ENCODE assay signal across 9 cellular contexts in the genomic region with DNA sequence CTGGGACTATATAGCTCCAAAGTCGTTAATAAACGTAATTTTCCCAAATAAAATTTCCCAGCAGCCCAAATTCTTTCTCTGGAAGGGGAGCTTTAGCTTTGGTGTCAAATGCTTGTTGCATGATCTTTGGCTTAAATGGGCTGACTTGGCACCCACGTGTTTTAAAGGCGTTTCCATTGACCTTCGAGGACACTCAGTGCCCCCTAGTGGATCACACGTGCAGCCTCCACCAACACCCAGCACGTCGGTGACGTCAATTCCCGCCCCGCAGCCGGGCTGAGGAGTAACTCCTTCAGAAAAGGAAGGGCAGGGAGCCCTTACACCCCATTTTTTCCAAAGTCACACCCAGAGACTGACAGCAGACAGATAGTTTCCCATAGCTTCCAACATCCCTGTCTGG.
A peak's percentile ranks its signal among the peaks of the same experiment; 100 is the strongest.
DNase-seq lines count a peak whose midpoint lies in the region; ATAC-seq, FAIRE-seq and TF ChIP-seq lines count a peak whose summit lies in the region.
"Had no signal": no experiment of that assay in that cellular context is flagged by ENCODE, and none has a peak within 500 bp of the region (broad histone marks: within the 10 kb centered on the region; RNA-seq: fewer than 3 reads in every experiment).

No MANE protein-coding gene starts in this region.

- no peak overlapping the region for H3K4me3 ChIP-seq in trophoblast cell (ENCODE audit: low read depth, low read length)

- no peak overlapping the region for H4K8ac ChIP-seq in trophoblast cell (ENCODE audit: low read depth, low read length)

- H3K4me3 Mint-ChIP-seq in activated naive CD4-positive, alpha-beta T cell treated with anti-CD3 and anti-CD28 coated beads, Interleukin-2, amount 10 ng/mL, durations not matched to agents 7 days and 5 days = no peak overlapping the region
- H3K4me3 Mint-ChIP-seq: T-helper 1 cell treated with Interleukin-12 subunit alpha and Interleukin-12 subunit beta and Interleukin-4 antibody, amounts not matched to agents 30 μg/mL and 1 μg/mL, for 36 hours had no signal

- H3K79me1 ChIP-seq in trophoblast cell (ENCODE audit: low read length) = no peaks in the 10 kb centered on the region

- H2BK120ac ChIP-seq in trophoblast cell (ENCODE audit: insufficient read depth, low read length, poor library complexity) = no peak overlapping the region

- no peaks in the 10 kb centered on the region for H3K36me3 Mint-ChIP-seq in activated naive CD4-positive, alpha-beta T cell treated with anti-CD3 and anti-CD28 coated beads, Interleukin-2, amount 10 ng/mL, durations not matched to agents 7 days and 5 days

- H3K27ac ChIP-seq in trophoblast cell (ENCODE audit: low read depth, low read length) = no peak overlapping the region

- no peak overlapping the region for H3K18ac ChIP-seq in trophoblast cell (ENCODE audit: low read length)

- H3K27me3 Mint-ChIP-seq in activated naive CD4-positive, alpha-beta T cell treated with anti-CD3 and anti-CD28 coated beads, Interleukin-2, amount 10 ng/mL, durations not matched to agents 7 days and 5 days = no peaks in the 10 kb centered on the region

- H3K23ac ChIP-seq in trophoblast cell (ENCODE audit: low read length) = no peak overlapping the region

- H2AK5ac ChIP-seq in trophoblast cell (ENCODE audit: low read length) = no peak overlapping the region

- FAIRE-seq in GM12892 (lab: Jason Lieb, UNC) = peak; percentile 66

- H3K4me2 ChIP-seq in trophoblast cell (ENCODE audit: low read length) = no peak overlapping the region

- H3K36me3 ChIP-seq in trophoblast cell (ENCODE audit: control insufficient read depth in 1 of 2, insufficient read depth in 2 of 2, low read length in 2 of 2) = no peaks in the 10 kb centered on the region

- WGBS in trophoblast cell (ENCODE audit: extremely low coverage, insufficient coverage, insufficient read length) = no CpG with 5 or more reads among the region's 12 CpGs

- no peak overlapping the region for H4K91ac ChIP-seq in trophoblast cell (ENCODE audit: low read depth, low read length)

- no peaks in the 10 kb centered on the region for H3K4me1 ChIP-seq in trophoblast cell (ENCODE audit: control insufficient read depth in 1 of 2, insufficient read depth in 2 of 2, low read length in 2 of 2)

- CTCF ChIA-PET in activated naive CD4-positive, alpha-beta T cell treated with anti-CD3 and anti-CD28 coated beads, Interleukin-2, amount 10 ng/mL, durations not matched to agents 7 days and 5 days (lab: Charles Lee) = interaction anchor here (0.7 to 1.2 kb wide), 3 partner anchors 14 to 589 kb away, joined by 3 read pairs; no protein-coding TSS in a partner anchor

- H3K27ac Mint-ChIP-seq in activated naive CD4-positive, alpha-beta T cell treated with anti-CD3 and anti-CD28 coated beads, Interleukin-2, amount 10 ng/mL, durations not matched to agents 7 days and 5 days = no peak overlapping the region
- H3K27ac Mint-ChIP-seq: T-helper 1 cell treated with Interleukin-12 subunit alpha and Interleukin-12 subunit beta and Interleukin-4 antibody, amounts not matched to agents 30 μg/mL and 1 μg/mL, for 36 hours had no signal

- no peak overlapping the region for H4K12ac ChIP-seq in trophoblast cell (ENCODE audit: low read depth, low read length)

- H3K9me3 ChIP-seq in trophoblast cell (ENCODE audit: insufficient read depth, low read depth, low read length) = peaks cover 1% of the 10 kb centered on the region

- no peaks in the 10 kb centered on the region for H3K9me3 Mint-ChIP-seq in activated naive CD4-positive, alpha-beta T cell treated with anti-CD3 and anti-CD28 coated beads, Interleukin-2, amount 10 ng/mL, durations not matched to agents 7 days and 5 days
- H3K9me3 Mint-ChIP-seq: T-helper 1 cell treated with Interleukin-12 subunit alpha and Interleukin-12 subunit beta and Interleukin-4 antibody, amounts not matched to agents 30 μg/mL and 1 μg/mL, for 36 hours had no signal

- TF ChIP-seq POLR2A in GM12892 (IDR thresholded peaks at IDR 0.05; ENCODE audit: low read depth, low read length) = no peak

- no peak overlapping the region for H3K4ac ChIP-seq in trophoblast cell (ENCODE audit: low read depth, low read length)

- no peak overlapping the region for H3K9ac ChIP-seq in trophoblast cell (ENCODE audit: low read length)

- no peaks in the 10 kb centered on the region for H3K79me2 ChIP-seq in trophoblast cell (ENCODE audit: control insufficient read depth, insufficient read depth, low read length, poor library complexity)

- H2BK12ac ChIP-seq in trophoblast cell (ENCODE audit: low read length) = no peak overlapping the region

- H3K27me3 ChIP-seq in trophoblast cell (ENCODE audit: insufficient read depth, low read length) = no peaks in the 10 kb centered on the region

- H3K4me1 Mint-ChIP-seq in activated naive CD4-positive, alpha-beta T cell treated with anti-CD3 and anti-CD28 coated beads, Interleukin-2, amount 10 ng/mL, durations not matched to agents 7 days and 5 days = no peaks in the 10 kb centered on the region

- peak; percentile 54 for ATAC-seq in HG03460 (IDR thresholded peaks at IDR 0.05; ENCODE audit: unreplicated experiment)

- no peak overlapping the region for H2AFZ ChIP-seq in trophoblast cell (ENCODE audit: insufficient read depth, low read length, poor library complexity)

- H2BK5ac ChIP-seq in trophoblast cell (ENCODE audit: low read depth, low read length, poor library complexity) = no peak overlapping the region

- H3K14ac ChIP-seq in trophoblast cell (ENCODE audit: low read length) = no peak overlapping the region

- DNase-seq in D341Med (ENCODE audit: low spot score) (peak; percentile 40), GM12892 (ENCODE audit: insufficient read length) (peak; percentile 19), SW480 (ENCODE audit: low spot score) (peak; percentile 50), trophoblast cell (peak; percentile 10 to 48), epidermal melanocyte (ENCODE audit: insufficient read length, low spot score) (no peak), OCI-M2 (lab: John Stamatoyannopoulos, UW; ENCODE audit: unreplicated experiment) (no peak)
- no peak for DNase-seq in activated naive CD4-positive, alpha-beta T cell treated with anti-CD3 and anti-CD28 coated beads, Interleukin-2, amount 10 ng/mL, durations not matched to agents 7 days and 5 days

Comparison
In these comparisons a context has a peak if more than half of its experiments do, and no peak if none do; other contexts are left out.
1. DNase-seq: peak in D341Med (single experiment), GM12892 (single experiment), SW480 (single experiment) and trophoblast cell (2 of 2); none in epidermal melanocyte (single experiment), OCI-M2 (single experiment) and activated naive CD4-positive, alpha-beta T cell treated with anti-CD3 and anti-CD28 coated beads, Interleukin-2, amount 10 ng/mL, durations not matched to agents 7 days and 5 days (single experiment).